In the genomic region with DNA sequence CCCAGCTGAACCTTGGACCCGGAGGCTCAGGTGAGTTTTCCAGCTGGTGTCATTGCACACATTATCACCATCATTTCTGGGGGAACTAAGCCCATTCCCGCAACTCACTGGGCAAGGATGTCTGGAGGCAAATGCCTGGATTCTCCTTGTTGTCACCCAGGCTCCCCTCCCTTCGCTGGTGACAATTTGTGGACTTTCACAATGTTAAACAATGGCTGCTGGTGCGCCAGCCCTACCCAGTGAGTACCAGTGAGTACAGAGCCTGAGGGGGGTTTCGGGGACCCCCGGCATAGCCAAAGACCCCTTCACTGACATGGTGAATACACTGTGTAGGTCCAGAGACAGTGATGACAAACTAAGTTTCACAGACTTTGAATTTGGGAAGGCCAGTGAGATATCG, we compare ENCODE assay signal across 19 cellular contexts.
"Had no signal": no experiment of that assay in that cellular context is flagged by ENCODE, and none has a peak within 500 bp of the region (broad histone marks: within the 10 kb centered on the region; RNA-seq: fewer than 3 reads in every experiment).

No MANE protein-coding gene starts in this region.

- H3K36me3 Mint-ChIP-seq: activated naive CD8-positive, alpha-beta T cell had no signal

- H3K27ac ChIP-seq: body of pancreas, colonic mucosa, gastroesophageal sphincter, uterus, VCaP had no signal

- ATAC-seq: activated T-helper 17 cell treated with anti-CD3 and anti-CD28 coated beads, Interleukin-2, amount 50 U/mL, for 72 hours; body of pancreas; gastroesophageal sphincter had no signal

- H3K9me3 ChIP-seq: body of pancreas, colonic mucosa, uterus had no signal

- H3K36me3 ChIP-seq: colonic mucosa, gastroesophageal sphincter, uterus had no signal

- H3K4me1 ChIP-seq: body of pancreas, colonic mucosa, gastroesophageal sphincter, uterus had no signal

- H3K4me3 ChIP-seq: body of pancreas, colonic mucosa, gastroesophageal sphincter, uterus had no signal

- H3K27me3 ChIP-seq: body of pancreas, colonic mucosa, uterus had no signal

- FAIRE-seq: endometrium, islet of Langerhans had no signal

- H3K27ac Mint-ChIP-seq: activated naive CD8-positive, alpha-beta T cell; activated T-helper 17 cell treated with anti-CD3 and anti-CD28 coated beads, Interleukin-2, amount 50 U/mL, for 72 hours; stimulated activated naive CD8-positive, alpha-beta T cell treated with anti-CD3 and anti-CD28 coated beads, Interleukin-15, Interleukin-2, amounts not matched to agents 100 ng/mL and 50 ng/mL, for 24 hours had no signal

- H3K27me3 Mint-ChIP-seq: activated T-helper 17 cell treated with anti-CD3 and anti-CD28 coated beads, Interleukin-2, amount 50 U/mL, for 72 hours; stimulated activated naive CD8-positive, alpha-beta T cell treated with anti-CD3 and anti-CD28 coated beads, Interleukin-15, Interleukin-2, amounts not matched to agents 100 ng/mL and 50 ng/mL, for 24 hours had no signal

- H3K4me3 Mint-ChIP-seq: activated naive CD8-positive, alpha-beta T cell; activated T-helper 17 cell treated with anti-CD3 and anti-CD28 coated beads, Interleukin-2, amount 50 U/mL, for 72 hours; stimulated activated naive CD8-positive, alpha-beta T cell treated with anti-CD3 and anti-CD28 coated beads, Interleukin-15, Interleukin-2, amounts not matched to agents 100 ng/mL and 50 ng/mL, for 24 hours had no signal

- DNase-seq: activated CD4-positive, alpha-beta T cell treated with anti-CD3 and anti-CD28 coated beads, Interleukin-2, amount 50 U/mL, for 48 hours; amniotic stem cell; body of pancreas; central memory CD4-positive, alpha-beta T cell; colonic mucosa; naive B cell; stimulated activated CD4-positive, alpha-beta T cell treated with anti-CD3 and anti-CD28 coated beads, Interleukin-15, amount 100 ng/mL, for 24 hours; stimulated activated CD4-positive, alpha-beta T cell treated with anti-CD3 and anti-CD28 coated beads, Interleukin-4, amount 100 ng/mL, for 24 hours; stimulated activated CD8-positive, alpha-beta memory T cell treated with anti-CD3 and anti-CD28 coated beads, Interleukin-4, amount 100 ng/mL, for 48 hours; T-helper 1 cell; T1000; uterus had no signal

- H3K9me3 Mint-ChIP-seq: stimulated activated naive CD8-positive, alpha-beta T cell treated with anti-CD3 and anti-CD28 coated beads, Interleukin-15, Interleukin-2, amounts not matched to agents 100 ng/mL and 50 ng/mL, for 24 hours had no signal
